1 cellular context compared by ENCODE assay signal in the genomic region with DNA sequence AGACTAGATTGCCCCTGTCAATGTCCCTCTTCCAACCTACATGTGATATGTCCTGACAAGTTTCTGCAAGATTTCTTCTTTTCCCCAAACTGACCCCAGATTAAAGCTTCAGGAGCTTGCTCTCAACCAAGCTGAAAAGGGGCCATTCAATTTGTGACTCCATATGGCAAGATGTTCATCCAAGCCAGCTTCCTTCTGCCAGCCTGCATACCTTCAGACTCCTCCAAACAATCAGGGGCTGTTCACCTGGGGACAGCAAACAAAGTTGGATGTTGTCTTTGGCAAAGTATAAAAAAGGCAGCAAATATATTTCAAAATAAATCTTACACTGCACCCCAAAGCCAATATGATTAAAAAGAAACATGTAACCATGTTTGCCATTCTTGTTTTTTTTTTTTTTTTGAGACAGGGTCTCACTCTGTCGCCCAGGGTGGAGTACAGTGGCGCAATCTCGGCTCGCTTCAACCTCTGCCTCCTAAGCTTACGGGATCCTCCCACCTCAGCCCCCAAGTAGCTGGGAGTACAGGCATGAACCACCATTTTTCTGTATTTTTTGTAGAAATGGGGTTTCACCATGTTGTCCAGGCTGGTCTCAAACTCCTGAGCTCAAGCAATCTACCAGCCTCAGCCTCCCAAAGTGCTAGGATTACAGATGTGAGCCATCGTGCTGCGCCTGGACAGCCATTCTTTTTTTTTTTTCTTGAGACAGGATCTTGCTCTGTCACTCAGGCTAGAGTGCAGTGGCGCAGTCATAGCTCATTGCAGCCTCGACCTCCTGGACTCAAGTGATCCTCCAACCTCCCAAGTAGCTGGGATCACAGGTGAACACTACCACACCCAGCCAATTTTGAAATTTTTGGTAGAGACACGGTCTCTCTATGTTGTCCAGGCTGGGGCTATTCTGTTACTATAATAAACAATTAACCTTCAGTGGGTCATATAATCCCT.
TF ChIP-seq lines count a peak whose summit lies in the region.

No MANE protein-coding gene starts in this region.

TF ChIP-seq in K562, 482 proteins besides CTCF, POLR2A, EP300 and RAD21:
- TF ChIP-seq, protein P1, sequence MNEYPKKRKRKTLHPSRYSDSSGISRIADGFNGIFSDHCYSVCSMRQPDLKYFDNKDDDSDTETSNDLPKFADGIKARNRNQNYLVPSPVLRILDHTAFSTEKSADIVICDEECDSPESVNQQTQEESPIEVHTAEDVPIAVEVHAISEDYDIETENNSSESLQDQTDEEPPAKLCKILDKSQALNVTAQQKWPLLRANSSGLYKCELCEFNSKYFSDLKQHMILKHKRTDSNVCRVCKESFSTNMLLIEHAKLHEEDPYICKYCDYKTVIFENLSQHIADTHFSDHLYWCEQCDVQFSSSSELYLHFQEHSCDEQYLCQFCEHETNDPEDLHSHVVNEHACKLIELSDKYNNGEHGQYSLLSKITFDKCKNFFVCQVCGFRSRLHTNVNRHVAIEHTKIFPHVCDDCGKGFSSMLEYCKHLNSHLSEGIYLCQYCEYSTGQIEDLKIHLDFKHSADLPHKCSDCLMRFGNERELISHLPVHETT (CRISPR knock-in tag; conservative IDR thresholded peaks at IDR 0.05 in 1 of 2, IDR thresholded peaks at IDR 0.05 in 1 of 2): no peak
- TF ChIP-seq PKNOX1 (IDR thresholded peaks at IDR 0.05): peak; percentile 86
- TF ChIP-seq ZNF384 (IDR thresholded peaks at IDR 0.05; ENCODE audit: low read depth, low read length): peak; percentile 65
- no peak for TF ChIP-seq KAT7 (CRISPR knock-in tag; IDR thresholded peaks at IDR 0.05; ENCODE audit: borderline replicate concordance)
- no peak for TF ChIP-seq NR3C1 (CRISPR knock-in tag; IDR thresholded peaks at IDR 0.05)
- no peak for TF ChIP-seq POLR2G (IDR thresholded peaks at IDR 0.05; ENCODE audit: low read depth, low read length)
- no peak for TF ChIP-seq PBX2 (CRISPR knock-in tag; IDR thresholded peaks at IDR 0.05; ENCODE audit: low read depth)
- 0 out of 2 replicates have a peak, but pooled peaks have one; percentile 10 for TF ChIP-seq PBX2 (tag; conservative IDR thresholded peaks at IDR 0.05; ENCODE audit: low read depth)
- TF ChIP-seq NFIC (IDR thresholded peaks at IDR 0.05): no peak
